ENCODE assay signal across 8 cellular contexts in genomic region chr2:171416009-171416926, GRCh38. TPM values are rescaled to one million over a fixed set of nuclear protein-coding genes. Genes with fewer than 3 reads are reported as not detected.
DNase-seq lines count a peak whose midpoint lies in the region; ATAC-seq, FAIRE-seq and TF ChIP-seq lines count a peak whose summit lies in the region.

No MANE protein-coding gene starts in this region.

- H3K27ac Mint-ChIP-seq in CD14-positive monocyte, result no peak overlapping the region

- H3K4me3 ChIP-seq in colonic mucosa, result no peak overlapping the region
- no peak overlapping the region for H3K4me3 ChIP-seq in HepG2 (replicated peaks in 1 of 3; ENCODE audit: insufficient read depth in 1 of 3, low read depth in 2 of 3, low read length in 3 of 3)

- TF ChIP-seq POLR2A in HepG2 (IDR thresholded peaks at IDR 0.05; ENCODE audit: insufficient read depth in 1 of 2, low read depth in 2 of 2, low read length in 2 of 2), result no peak

- peaks cover 0 to 2% (median 0%) of the 10 kb centered on the region in 3 donors for H3K27me3 Mint-ChIP-seq in CD14-positive monocyte (ENCODE audit: low read depth in 3 of 3)

- no peak for TF ChIP-seq EP300 in HepG2 (IDR thresholded peaks at IDR 0.05; ENCODE audit: low read depth in 2 of 2, low read length in 2 of 2)
- no peak for TF ChIP-seq EP300 in HepG2 (CRISPR knock-in tag; IDR thresholded peaks at IDR 0.05; ENCODE audit: borderline replicate concordance)

- TF ChIP-seq RAD21 in HepG2 (CRISPR knock-in tag; IDR thresholded peaks at IDR 0.05), result peak; percentile 95

- 36% methylated on average over 7 of the region's 7 CpGs for WGBS in HepG2 (ENCODE audit: low lambda C conversion rate)

- DNase-seq in CD14-positive monocyte (ENCODE audit: low spot score) (peak; percentile 76), NCI-H524 treated with DMSO at 0.1 percent for 48 hours (lab: John Stamatoyannopoulos, UW) (peak; percentile 97), colonic mucosa (peak; percentile 92), HepG2 (ENCODE audit: low spot score) (peak; percentile 87)
- peak; percentile 90 for DNase-seq in activated CD4-positive, alpha-beta T cell treated with anti-CD3 and anti-CD28 coated beads for 48 hours
- DNase-seq in stimulated activated CD4-positive, alpha-beta T cell treated with anti-CD3 and anti-CD28 coated beads, Interleukin-4, amount 100 ng/mL, for 4 hours, result peak; percentile 72 to 83

- no peak overlapping the region for H3K4me3 Mint-ChIP-seq in CD14-positive monocyte

- H3K4me1 ChIP-seq in colonic mucosa (no peaks in the 10 kb centered on the region), HepG2 (ENCODE audit: insufficient read depth, low read length) (peaks cover 9% of the 10 kb centered on the region)

- peak overlapping the region; percentile 40 for H3K4me2 ChIP-seq in HepG2 (ENCODE audit: low read depth, low read length)

- in situ Hi-C loops in HepG2 (cut with HindIII; ENCODE audit: extremely low pct_ligation_motif_present, low pct_unique_long_range_greater_than_20kb), result loop anchor here (5.0 kb wide), 2 partner anchors 259 to 444 kb away; no protein-coding TSS in a partner anchor

- no peak overlapping the region for H2AFZ ChIP-seq in HepG2 (ENCODE audit: low read length)

- peaks cover 12% of the 10 kb centered on the region for H3K4me1 Mint-ChIP-seq in CD14-positive monocyte

- H3K36me3 ChIP-seq in colonic mucosa (no peaks in the 10 kb centered on the region), HepG2 (replicated peaks in 1 of 2; ENCODE audit: control insufficient read depth in 1 of 2, insufficient read depth in 2 of 2, low read length in 2 of 2) (no peaks in the 10 kb centered on the region; a peak in 2 of 5 replicates)

- ATAC-seq in GM19351 (IDR thresholded peaks at IDR 0.05; ENCODE audit: unreplicated experiment) (peak; percentile 89), HG03442 (IDR thresholded peaks at IDR 0.05; ENCODE audit: unreplicated experiment) (peak; percentile 79), HepG2 (peak; percentile 100)

- H3K9me3 ChIP-seq in colonic mucosa (no peaks in the 10 kb centered on the region), HepG2 (ENCODE audit: low read length) (no peaks in the 10 kb centered on the region)

- H3K27ac ChIP-seq in colonic mucosa, result no peak overlapping the region
- no peak overlapping the region for H3K27ac ChIP-seq in HepG2 (ENCODE audit: extremely low read length, insufficient read depth, low read length)

- no peaks in the 10 kb centered on the region for H3K27me3 ChIP-seq in colonic mucosa
- no peaks in the 10 kb centered on the region for H3K27me3 ChIP-seq in HepG2 (ENCODE audit: control insufficient read depth in 1 of 2, insufficient read depth in 2 of 2, low read length in 2 of 2)

- no peaks in the 10 kb centered on the region for H3K36me3 Mint-ChIP-seq in CD14-positive monocyte

- intact Hi-C loops in CD14-positive monocyte (cut with micrococcal nuclease), result loop anchor here (5.0 to 10.0 kb wide), 2 partner anchors 441 to 444 kb away; no protein-coding TSS in a partner anchor
- intact Hi-C loops in colonic mucosa (cut with DNase I), result loop anchor here (2.0 to 5.0 kb wide), 2 partner anchors 254 to 443 kb away; partner anchors contain the start of gene TLK1
- intact Hi-C loops in HepG2 (cut with micrococcal nuclease; ENCODE audit: unreplicated experiment), result loop anchor here (1.0 to 10.0 kb wide), 5 partner anchors 151 to 443 kb away; no protein-coding TSS in a partner anchor

- BruUV-seq in HepG2 (replicated peaks; lab: Mats Ljungman, UMichigan), result no TSS peak

- FAIRE-seq in HepG2 (lab: Jason Lieb, UNC), result peak; percentile 94

- H3K9me3 Mint-ChIP-seq in CD14-positive monocyte, result peaks cover 0 to 3% (median 0%) of the 10 kb centered on the region in 7 donors

- CTCF ChIA-PET in HepG2 (lab: Yijun Ruan, JAX; ENCODE audit: low intra/inter-chr PET ratio, low total read pairs), result interaction anchor here (0.7 to 1.6 kb wide), 2 partner anchors 329 to 443 kb away, joined by 3 to 15 read pairs; no protein-coding TSS in a partner anchor

- peaks cover 45% of the 10 kb centered on the region for H3K79me2 ChIP-seq in HepG2 (ENCODE audit: insufficient read depth, low read length)

- H4K20me1 ChIP-seq in HepG2 (ENCODE audit: insufficient read depth, low read length), result peaks cover 5% of the 10 kb centered on the region; the same call in 1 of the 2 replicates

- no peak overlapping the region for H3K9ac ChIP-seq in colonic mucosa (ENCODE audit: low read depth in 2 of 2, low read length in 2 of 2)
- no peak overlapping the region for H3K9ac ChIP-seq in HepG2 (ENCODE audit: insufficient read depth, low read depth, low read length)

- POLR2A ChIA-PET in HepG2 (lab: Yijun Ruan, JAX), result interaction anchor here (1.4 to 3.3 kb wide), 4 partner anchors 16 to 487 kb away, joined by 9 to 21 read pairs (median 18); partner anchors contain the start of genes DCAF17, GORASP2, METTL8 and TLK1

- TF ChIP-seq CTCF in CD14-positive monocyte (IDR thresholded peaks at IDR 0.05), result peak; percentile 76
- peak; percentile 77 for TF ChIP-seq CTCF in colonic mucosa (IDR thresholded peaks at IDR 0.05)
- TF ChIP-seq CTCF in HepG2 (CRISPR knock-in tag; IDR thresholded peaks at IDR 0.05), result peak; percentile 97

TF ChIP-seq in HepG2, 621 proteins besides CTCF, POLR2A, EP300 and RAD21 (continues in another document):
- TF ChIP-seq CCDC6 (CRISPR knock-in tag; IDR thresholded peaks at IDR 0.05), result peak; percentile 26; the same call in 1 of the 2 replicates
- TF ChIP-seq DNMT3B (CRISPR knock-in tag; conservative IDR thresholded peaks at IDR 0.05), result no peak
- TF ChIP-seq POGK (CRISPR knock-in tag; conservative IDR thresholded peaks at IDR 0.05), result no peak

RNA-seq across cellular contexts. Expression of gene METTL8, which starts 17.5 kb away (rescaled TPM):
- polyA plus RNA-seq in CD14-positive monocyte, result 1 to 10 TPM; 6.9 to 9.8 TPM
- 10 to 100 TPM; 19.4 to 20.0 TPM for total RNA-seq in colonic mucosa
- total RNA-seq in HepG2 (2016; rRNA removed; fragmentation: Illumina TruSeq; extraction: Trizol), result 68.2 and 89.8 TPM in 2 replicates
- total RNA-seq in HepG2 (2016; cell fraction: cytosol; rRNA removed; fragmentation: Illumina TruSeq; extraction: Trizol; ENCODE audit: low read depth), result 58.1 and 65.6 TPM in 2 replicates
- 68.4 and 92.8 TPM in 2 replicates for total RNA-seq in HepG2 (2016; cell fraction: insoluble cytoplasmic fraction; rRNA removed; fragmentation: Illumina TruSeq; extraction: Trizol)
- 43.4 and 53.8 TPM in 2 replicates for total RNA-seq in HepG2 (2016; cell fraction: membrane; rRNA removed; fragmentation: Illumina TruSeq; extraction: Trizol)
- total RNA-seq in HepG2 (2016; cell fraction: nucleus; rRNA removed; fragmentation: Illumina TruSeq; extraction: Trizol), result 39.4 and 45.4 TPM in 2 replicates
- 9.9 and 18.6 TPM in 2 replicates for polyA plus RNA-seq in HepG2 (2011; rRNA removed)
- 6.5 and 8.9 TPM in 2 replicates for polyA plus RNA-seq in HepG2 (2011; cell fraction: cytosol; rRNA removed)
- polyA plus RNA-seq in HepG2 (2011; cell fraction: nucleus; rRNA removed), result 7.2 and 8.0 TPM in 2 replicates
- polyA plus RNA-seq in HepG2 (2012), result 10.5 and 21.7 TPM in 2 replicates
- 14.6 and 19.9 TPM in 2 replicates for polyA plus RNA-seq in HepG2 (2016; cell fraction: cytosol; fragmentation: Illumina TruSeq; extraction: Trizol; ENCODE audit: low read depth)
- 57.8 and 61.8 TPM in 2 replicates for polyA plus RNA-seq in HepG2 (2016; cell fraction: insoluble cytoplasmic fraction; fragmentation: Illumina TruSeq; extraction: Trizol; ENCODE audit: low read depth)
- polyA plus RNA-seq in HepG2 (2016; cell fraction: membrane; fragmentation: Illumina TruSeq; extraction: Trizol; ENCODE audit: low read depth), result 29.4 and 30.5 TPM in 2 replicates
- 50.6 and 52.1 TPM in 2 replicates for polyA plus RNA-seq in HepG2 (2016; cell fraction: nucleus; fragmentation: Illumina TruSeq; extraction: Trizol; ENCODE audit: insufficient read depth, low read depth)
- 12.2 and 23.7 TPM in 2 replicates for polyA minus RNA-seq in HepG2 (2011; rRNA and poly(A)+ RNA removed; ENCODE audit: low replicate concordance)
- 16.2 and 17.8 TPM in 2 replicates for polyA minus RNA-seq in HepG2 (2011; cell fraction: cytosol; rRNA and poly(A)+ RNA removed)
- 30.9 and 35.8 TPM in 2 replicates for polyA minus RNA-seq in HepG2 (2011; cell fraction: nucleus; rRNA and poly(A)+ RNA removed)

RNA-seq across cellular contexts. Expression of gene DCAF17, which starts 17.8 kb away (rescaled TPM):
- polyA plus RNA-seq in CD14-positive monocyte, result 1 to 10 TPM; 7.0 to 7.2 TPM
- 10 to 100 TPM in 1 of 2 donors, 1 to 10 TPM in 1; 9.7 to 10.2 TPM for total RNA-seq in colonic mucosa
- total RNA-seq in HepG2 (2016; rRNA removed; fragmentation: Illumina TruSeq; extraction: Trizol), result 30.0 and 35.3 TPM in 2 replicates
- total RNA-seq in HepG2 (2016; cell fraction: cytosol; rRNA removed; fragmentation: Illumina TruSeq; extraction: Trizol; ENCODE audit: low read depth), result 26.5 and 32.7 TPM in 2 replicates
- total RNA-seq in HepG2 (2016; cell fraction: insoluble cytoplasmic fraction; rRNA removed; fragmentation: Illumina TruSeq; extraction: Trizol), result 30.5 and 35.1 TPM in 2 replicates
- 21.8 and 25.2 TPM in 2 replicates for total RNA-seq in HepG2 (2016; cell fraction: membrane; rRNA removed; fragmentation: Illumina TruSeq; extraction: Trizol)
- 44.6 and 46.6 TPM in 2 replicates for total RNA-seq in HepG2 (2016; cell fraction: nucleus; rRNA removed; fragmentation: Illumina TruSeq; extraction: Trizol)
- polyA plus RNA-seq in HepG2 (2011; rRNA removed), result 13.7 and 13.8 TPM in 2 replicates
- polyA plus RNA-seq in HepG2 (2011; cell fraction: cytosol; rRNA removed), result 5.4 and 7.3 TPM in 2 replicates
- 14.2 and 21.4 TPM in 2 replicates for polyA plus RNA-seq in HepG2 (2011; cell fraction: nucleus; rRNA removed)
- polyA plus RNA-seq in HepG2 (2012), result 12.1 and 13.8 TPM in 2 replicates
- polyA plus RNA-seq in HepG2 (2016; cell fraction: cytosol; fragmentation: Illumina TruSeq; extraction: Trizol; ENCODE audit: low read depth), result 2.4 and 2.6 TPM in 2 replicates
- 23.4 and 23.9 TPM in 2 replicates for polyA plus RNA-seq in HepG2 (2016; cell fraction: insoluble cytoplasmic fraction; fragmentation: Illumina TruSeq; extraction: Trizol; ENCODE audit: low read depth)
- 6.3 and 7.2 TPM in 2 replicates for polyA plus RNA-seq in HepG2 (2016; cell fraction: membrane; fragmentation: Illumina TruSeq; extraction: Trizol; ENCODE audit: low read depth)
- 43.8 and 46.2 TPM in 2 replicates for polyA plus RNA-seq in HepG2 (2016; cell fraction: nucleus; fragmentation: Illumina TruSeq; extraction: Trizol; ENCODE audit: insufficient read depth, low read depth)
- 5.9 and 15.8 TPM in 2 replicates for polyA minus RNA-seq in HepG2 (2011; rRNA and poly(A)+ RNA removed; ENCODE audit: low replicate concordance)
- polyA minus RNA-seq in HepG2 (2011; cell fraction: cytosol; rRNA and poly(A)+ RNA removed), result 14.3 and 20.7 TPM in 2 replicates
- polyA minus RNA-seq in HepG2 (2011; cell fraction: nucleus; rRNA and poly(A)+ RNA removed), result 64.5 and 78.1 TPM in 2 replicates
